ENCODE assay signal across 8 cellular contexts in genomic region chr5:60295423-60295822, GRCh38.
DNase-seq lines count a peak whose midpoint lies in the region; ATAC-seq and TF ChIP-seq lines count a peak whose summit lies in the region.

No MANE protein-coding gene starts in this region.

- DNase-seq in GM10248 (ENCODE audit: extremely low spot score) (peak; percentile 9), astrocyte of the hippocampus (ENCODE audit: low read depth, low spot score) (peak; percentile 31), medulla oblongata (ENCODE audit: extremely low spot score) (peak; percentile 53), T-cell (no peak), glomerular visceral epithelial cell (ENCODE audit: extremely low spot score) (no peak)
- DNase-seq in stimulated activated naive CD8-positive, alpha-beta T cell treated with anti-CD3 and anti-CD28 coated beads, Interleukin-15, Interleukin-2, amounts not matched to agents 100 U/mL and 50 U/mL, for 24 hours = no peak
- DNase-seq in activated CD4-positive, alpha-beta T cell treated with anti-CD3 and anti-CD28 coated beads, Interleukin-2, amount 10 ng/mL, durations not matched to agents 24 days and 14 days = no peak

- no peaks in the 10 kb centered on the region for H3K4me1 Mint-ChIP-seq in T-cell
- H3K4me1 Mint-ChIP-seq in activated CD4-positive, alpha-beta T cell treated with anti-CD3 and anti-CD28 coated beads, Interleukin-2, amount 10 ng/mL, durations not matched to agents 24 days and 14 days = no peaks in the 10 kb centered on the region

- no peaks in the 10 kb centered on the region for H3K27me3 Mint-ChIP-seq in T-cell
- no peaks in the 10 kb centered on the region for H3K27me3 Mint-ChIP-seq in activated CD4-positive, alpha-beta T cell treated with anti-CD3 and anti-CD28 coated beads, Interleukin-2, amount 10 ng/mL, durations not matched to agents 24 days and 14 days

- ATAC-seq in HG03159 (IDR thresholded peaks at IDR 0.05; ENCODE audit: unreplicated experiment) = peak; percentile 60
- ATAC-seq in stimulated activated naive CD8-positive, alpha-beta T cell treated with anti-CD3 and anti-CD28 coated beads, Interleukin-15, Interleukin-2, amounts not matched to agents 100 U/mL and 50 U/mL, for 24 hours = no peak
- ATAC-seq in T-cell (replicated peaks in 1 of 4) = no peak

- peaks cover 0 to 5% (median 4%) of the 10 kb centered on the region in 3 donors for H3K9me3 Mint-ChIP-seq in T-cell
- H3K9me3 Mint-ChIP-seq in activated CD4-positive, alpha-beta T cell treated with anti-CD3 and anti-CD28 coated beads, Interleukin-2, amount 10 ng/mL, durations not matched to agents 24 days and 14 days = no peaks in the 10 kb centered on the region

- H3K36me3 Mint-ChIP-seq in T-cell = no peaks in the 10 kb centered on the region
- no peaks in the 10 kb centered on the region for H3K36me3 Mint-ChIP-seq in activated CD4-positive, alpha-beta T cell treated with anti-CD3 and anti-CD28 coated beads, Interleukin-2, amount 10 ng/mL, durations not matched to agents 24 days and 14 days (ENCODE audit: low read depth)

- no peak overlapping the region for H3K27ac Mint-ChIP-seq in T-cell
- H3K27ac Mint-ChIP-seq in activated CD4-positive, alpha-beta T cell treated with anti-CD3 and anti-CD28 coated beads, Interleukin-2, amount 10 ng/mL, durations not matched to agents 24 days and 14 days = no peak overlapping the region

- CTCF ChIA-PET in GM10248 (lab: Yijun Ruan, JAX) (interaction anchor here (0.6 to 1.7 kb wide), 10 partner anchors 9 to 354 kb away, joined by 3 to 12 read pairs (median 4); no protein-coding TSS in a partner anchor), T-cell (lab: Charles Lee) (no interaction called here)

- TF ChIP-seq CTCF in GM10248 (IDR thresholded peaks at IDR 0.05; ENCODE audit: control extremely low read depth, extremely low read depth, low read depth, missing control alignments) = peak; percentile 32

- intact Hi-C loops in activated CD4-positive, alpha-beta T cell treated with anti-CD3 and anti-CD28 coated beads, Interleukin-2, amount 10 ng/mL, durations not matched to agents 24 days and 14 days (cut with micrococcal nuclease) = no loop called here

- POLR2A ChIA-PET in GM10248 (lab: Yijun Ruan, JAX) (no interaction called here), T-cell (lab: Charles Lee) (no interaction called here)

- H3K4me3 Mint-ChIP-seq in T-cell = no peak overlapping the region
- no peak overlapping the region for H3K4me3 Mint-ChIP-seq in activated CD4-positive, alpha-beta T cell treated with anti-CD3 and anti-CD28 coated beads, Interleukin-2, amount 10 ng/mL, durations not matched to agents 24 days and 14 days

Comparison
In these comparisons a context has a peak if more than half of its experiments do, and no peak if none do; other contexts are left out.
1. DNase-seq: peak in GM10248 (single experiment), astrocyte of the hippocampus (single experiment) and medulla oblongata (single experiment); none in stimulated activated naive CD8-positive, alpha-beta T cell treated with anti-CD3 and anti-CD28 coated beads, Interleukin-15, Interleukin-2, amounts not matched to agents 100 U/mL and 50 U/mL, for 24 hours (single experiment), T-cell (0 of 34), glomerular visceral epithelial cell (single experiment) and activated CD4-positive, alpha-beta T cell treated with anti-CD3 and anti-CD28 coated beads, Interleukin-2, amount 10 ng/mL, durations not matched to agents 24 days and 14 days (single experiment).